ENCODE assay signal across 19 cellular contexts in the genomic region with DNA sequence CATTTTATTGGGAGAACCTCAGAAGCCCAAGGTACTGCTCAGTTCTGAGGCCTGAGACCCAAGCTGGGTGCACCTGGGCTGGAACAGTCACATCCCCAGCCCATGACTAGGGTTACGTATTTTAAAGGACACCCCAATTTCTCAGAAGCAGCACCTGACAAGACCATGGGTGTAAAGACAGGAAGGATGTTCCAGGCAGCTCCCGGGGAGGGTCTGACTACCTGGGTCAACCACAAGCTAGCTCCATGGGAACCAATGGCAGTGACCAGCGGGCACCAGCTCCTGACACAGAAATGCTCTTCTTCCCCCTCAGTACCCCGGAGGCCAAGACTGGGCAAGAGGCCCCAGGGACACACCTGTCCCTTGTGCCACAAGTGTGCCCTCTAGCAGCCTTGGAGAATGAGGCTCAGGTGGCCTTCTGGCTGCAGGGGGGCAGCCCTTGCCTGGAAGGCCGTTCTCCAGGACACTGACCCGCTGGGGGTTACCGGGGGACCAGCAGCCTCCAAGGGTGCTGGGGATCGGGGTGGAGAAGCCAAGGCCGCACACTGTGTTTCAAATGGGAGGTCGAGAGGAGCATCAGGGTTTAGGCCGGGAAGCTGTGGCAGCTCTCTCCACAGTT. TPM values are rescaled to one million over a fixed set of nuclear protein-coding genes. Genes with fewer than 3 reads are reported as not detected.
DNase-seq lines count a peak whose midpoint lies in the region; ATAC-seq and TF ChIP-seq lines count a peak whose summit lies in the region.
"Had no signal": no experiment of that assay in that cellular context is flagged by ENCODE, and none has a peak within 500 bp of the region (broad histone marks: within the 10 kb centered on the region; RNA-seq: fewer than 3 reads in every experiment).

No MANE protein-coding gene starts in this region.

- no peaks in the 10 kb centered on the region for H3K9me3 ChIP-seq in breast epithelium
- H3K9me3 ChIP-seq in gastroesophageal sphincter, result no peaks in the 10 kb centered on the region
- H3K9me3 ChIP-seq in prostate gland, result no peaks in the 10 kb centered on the region
- no peaks in the 10 kb centered on the region for H3K9me3 ChIP-seq in upper lobe of left lung

- H3K4me3 Mint-ChIP-seq in MCF 10A (ENCODE audit: unreplicated experiment), result no peak overlapping the region
- H3K4me3 Mint-ChIP-seq in activated naive CD4-positive, alpha-beta T cell treated with anti-CD3 and anti-CD28 coated beads for 36 hours, result no peak overlapping the region
- H3K4me3 Mint-ChIP-seq: activated T-helper 1 cell treated with anti-CD3 and anti-CD28 coated beads, Interleukin-12 subunit alpha, Interleukin-12 subunit beta, Interleukin-2, Interleukin-4 antibody, amounts not matched to agents 30 ng/mL and 10 ng/mL and 1 ng/mL, durations not matched to agents 14 hours and 24 hours and 36 hours; CD8-positive, alpha-beta memory T cell; T-helper 2 cell treated with Interferon-gamma antibody and Interleukin-4, amounts not matched to agents 5 μg/mL and 100 μg/mL, for 36 hours; type B pancreatic cell had no signal

- intact Hi-C loops in breast epithelium (cut with DNase I; ENCODE audit: low total_unique reads) (no loop called here), MCF 10A (cut with micrococcal nuclease) (no loop called here), prostate gland (cut with DNase I) (no loop called here)
- intact Hi-C loops in activated naive CD4-positive, alpha-beta T cell treated with anti-CD3 and anti-CD28 coated beads for 36 hours (cut with micrococcal nuclease), result no loop called here

- H3K27me3 ChIP-seq in breast epithelium (no peaks in the 10 kb centered on the region), gastroesophageal sphincter (no peaks in the 10 kb centered on the region), prostate gland (replicated peaks; ENCODE audit: insufficient read depth) (no peaks in the 10 kb centered on the region), upper lobe of left lung (no peaks in the 10 kb centered on the region)

- H3K27ac Mint-ChIP-seq in MCF 10A (ENCODE audit: low read depth, unreplicated experiment), result no peak overlapping the region
- H3K27ac Mint-ChIP-seq in activated naive CD4-positive, alpha-beta T cell treated with anti-CD3 and anti-CD28 coated beads for 36 hours, result no peak overlapping the region
- H3K27ac Mint-ChIP-seq: activated T-helper 1 cell treated with anti-CD3 and anti-CD28 coated beads, Interleukin-12 subunit alpha, Interleukin-12 subunit beta, Interleukin-2, Interleukin-4 antibody, amounts not matched to agents 30 ng/mL and 10 ng/mL and 1 ng/mL, durations not matched to agents 14 hours and 24 hours and 36 hours; T-helper 2 cell treated with Interferon-gamma antibody and Interleukin-4, amounts not matched to agents 5 μg/mL and 100 μg/mL, for 36 hours; type B pancreatic cell had no signal

- TF ChIP-seq EP300 in gastroesophageal sphincter (IDR thresholded peaks at IDR 0.05), result no peak
- TF ChIP-seq EP300 in upper lobe of left lung (IDR thresholded peaks at IDR 0.05), result no peak

- peaks cover 74% of the 10 kb centered on the region for H3K36me3 Mint-ChIP-seq in MCF 10A (ENCODE audit: insufficient read depth, unreplicated experiment)
- peaks cover 19% of the 10 kb centered on the region for H3K36me3 Mint-ChIP-seq in activated naive CD4-positive, alpha-beta T cell treated with anti-CD3 and anti-CD28 coated beads for 36 hours (ENCODE audit: low read depth)

- no peaks in the 10 kb centered on the region for H3K36me3 ChIP-seq in breast epithelium
- peaks cover 0 to 34% of the 10 kb centered on the region in 2 donors for H3K36me3 ChIP-seq in gastroesophageal sphincter
- H3K36me3 ChIP-seq in prostate gland, result no peaks in the 10 kb centered on the region
- peaks cover 7 to 70% (median 33%) of the 10 kb centered on the region in 4 donors for H3K36me3 ChIP-seq in upper lobe of left lung

- H3K4me3 ChIP-seq in breast epithelium (no peak overlapping the region), gastroesophageal sphincter (peak overlapping the region in 1 of 2 donors; percentile 38), prostate gland (no peak overlapping the region), upper lobe of left lung (no peak overlapping the region)

- no peaks in the 10 kb centered on the region for H3K9me3 Mint-ChIP-seq in MCF 10A (ENCODE audit: unreplicated experiment)
- H3K9me3 Mint-ChIP-seq in activated naive CD4-positive, alpha-beta T cell treated with anti-CD3 and anti-CD28 coated beads for 36 hours, result no peaks in the 10 kb centered on the region
- H3K9me3 Mint-ChIP-seq: activated T-helper 1 cell treated with anti-CD3 and anti-CD28 coated beads, Interleukin-12 subunit alpha, Interleukin-12 subunit beta, Interleukin-2, Interleukin-4 antibody, amounts not matched to agents 30 ng/mL and 10 ng/mL and 1 ng/mL, durations not matched to agents 14 hours and 24 hours and 36 hours; CD8-positive, alpha-beta memory T cell; T-helper 2 cell treated with Interferon-gamma antibody and Interleukin-4, amounts not matched to agents 5 μg/mL and 100 μg/mL, for 36 hours; type B pancreatic cell had no signal

- TF ChIP-seq POLR2A in breast epithelium (IDR thresholded peaks at IDR 0.05) (no peak), gastroesophageal sphincter (IDR thresholded peaks at IDR 0.05) (no peak), prostate gland (IDR thresholded peaks at IDR 0.05) (no peak), upper lobe of left lung (IDR thresholded peaks at IDR 0.05) (no peak)

- CTCF ChIA-PET in MCF 10A (lab: Yijun Ruan, JAX), result interaction anchor here (0.7 to 0.9 kb wide), 2 partner anchors 8 to 174 kb away, joined by 3 to 4 read pairs; no protein-coding TSS in a partner anchor
- CTCF ChIA-PET in activated naive CD4-positive, alpha-beta T cell treated with anti-CD3 and anti-CD28 coated beads for 36 hours (lab: Charles Lee), result interaction anchor here (0.9 to 1.7 kb wide), 3 partner anchors 20 to 477 kb away, joined by 3 to 6 read pairs (median 4); no protein-coding TSS in a partner anchor

- H3K4me1 ChIP-seq in breast epithelium (no peaks in the 10 kb centered on the region), gastroesophageal sphincter (peaks cover 23 to 96% (median 28%) of the 10 kb centered on the region in 3 donors), prostate gland (replicated peaks) (no peaks in the 10 kb centered on the region), upper lobe of left lung (peaks cover 0 to 3% (median 0%) of the 10 kb centered on the region in 4 donors)

- TF ChIP-seq CTCF in breast epithelium (IDR thresholded peaks at IDR 0.05) (no peak), MCF 10A (IDR thresholded peaks at IDR 0.05; ENCODE audit: unreplicated experiment) (no peak), gastroesophageal sphincter (IDR thresholded peaks at IDR 0.05) (no peak), prostate gland (IDR thresholded peaks at IDR 0.05) (no peak), upper lobe of left lung (IDR thresholded peaks at IDR 0.05) (no peak)

- WGBS in gastroesophageal sphincter (ENCODE audit: low coverage in 1 of 2), 2 donors, result 69 to 100% methylated on average over 1 to 4 of the region's 11 CpGs
- WGBS in prostate gland, result 93% methylated on average over 11 of the region's 11 CpGs
- WGBS in upper lobe of left lung, 2 donors, result 89 to 90% methylated on average over 5 to 11 of the region's 11 CpGs

- no peaks in the 10 kb centered on the region for H3K27me3 Mint-ChIP-seq in MCF 10A (ENCODE audit: insufficient read depth, unreplicated experiment)
- H3K27me3 Mint-ChIP-seq in activated naive CD4-positive, alpha-beta T cell treated with anti-CD3 and anti-CD28 coated beads for 36 hours (ENCODE audit: low read depth), result no peaks in the 10 kb centered on the region
- H3K27me3 Mint-ChIP-seq: CD8-positive, alpha-beta memory T cell; type B pancreatic cell had no signal

- BruUV-seq in MCF 10A (replicated peaks; lab: Mats Ljungman, UMichigan), result no TSS peak

- ATAC-seq in gastroesophageal sphincter (no peak), upper lobe of left lung (ENCODE audit: low FRiP score in 2 of 2) (peak in 1 of 2 donors; percentile 4), GM18502 (IDR thresholded peaks at IDR 0.05; ENCODE audit: poor library complexity, unreplicated experiment) (no peak)

- POLR2A ChIA-PET in MCF 10A (lab: Yijun Ruan, JAX), result interaction anchor here (1.3 kb wide), 1 partner anchor 111 kb away, joined by 3 read pairs; no protein-coding TSS in a partner anchor

- H3K27ac ChIP-seq in breast epithelium (peak overlapping the region; percentile 78 to 91), gastroesophageal sphincter (peak overlapping the region; percentile 88 to 92 (median 90)), prostate gland (peak overlapping the region; percentile 66 to 72), upper lobe of left lung (peak overlapping the region; percentile 42 to 61 (median 52))

- no peaks in the 10 kb centered on the region for H3K4me1 Mint-ChIP-seq in MCF 10A (ENCODE audit: insufficient read depth, unreplicated experiment)
- H3K4me1 Mint-ChIP-seq in activated naive CD4-positive, alpha-beta T cell treated with anti-CD3 and anti-CD28 coated beads for 36 hours (ENCODE audit: low read depth), result no peaks in the 10 kb centered on the region
- H3K4me1 Mint-ChIP-seq: CD8-positive, alpha-beta memory T cell had no signal

- DNase-seq in breast epithelium (ENCODE audit: low spot score in 2 of 2) (no peak), MCF 10A (ENCODE audit: unreplicated experiment) (no peak), prostate gland (ENCODE audit: low spot score) (no peak), upper lobe of left lung (peak in 1 of 2 donors; percentile 45), NCI-H526 (lab: John Stamatoyannopoulos, UW) (no peak)
- DNase-seq in activated naive CD4-positive, alpha-beta T cell treated with anti-CD3 and anti-CD28 coated beads for 36 hours, result no peak
- DNase-seq: amniotic stem cell; CD8-positive, alpha-beta memory T cell; cortex of kidney; EL; hippocampal formation; NCI-H1417 treated with DMSO at 0.1 percent for 48 hours; NCI-H226; stimulated activated CD4-positive, alpha-beta T cell treated with anti-CD3 and anti-CD28 coated beads, Interleukin-2, amount 100 ng/mL, for 24 hours had no signal

RNA-seq across cellular contexts. Expression of a gene that starts 52.6 kb away (rescaled TPM):
- total RNA-seq in breast epithelium (10 to 100 TPM in 2 of 3 donors, 1 to 10 TPM in 1; 5.8 to 22.8 (median 12.1) TPM), MCF 10A (2022) (16.3 and 16.6 TPM in 2 replicates), gastroesophageal sphincter (10 to 100 TPM in 1 of 4 donors, 1 to 10 TPM in 3; 7.2 to 14.1 (median 8.9) TPM), prostate gland (10 to 100 TPM; 10.3 to 14.0 TPM), upper lobe of left lung (10 to 100 TPM in 2 of 6 donors, 1 to 10 TPM in 4; 4.7 to 16.6 (median 6.5) TPM)
- 1 to 10 TPM; 7.6 to 8.2 TPM for total RNA-seq in activated naive CD4-positive, alpha-beta T cell treated with anti-CD3 and anti-CD28 coated beads for 36 hours
